Comparison of ENCODE assay signal across 15 cellular contexts in genomic region chr1:154270833-154271232, GRCh38. TPM values are rescaled to one million over a fixed set of nuclear protein-coding genes. Genes with fewer than 3 reads are reported as not detected.
DNase-seq lines count a peak whose midpoint lies in the region; ATAC-seq and TF ChIP-seq lines count a peak whose summit lies in the region.
"Had no signal": no experiment of that assay in that cellular context is flagged by ENCODE, and none has a peak within 500 bp of the region (broad histone marks: within the 10 kb centered on the region; RNA-seq: fewer than 3 reads in every experiment).

No MANE protein-coding gene starts in this region.

- ATAC-seq in T-cell (replicated peaks in 1 of 4) (no peak), GM19467 (IDR thresholded peaks at IDR 0.05; ENCODE audit: unreplicated experiment) (no peak)
- ATAC-seq in stimulated activated naive CD8-positive, alpha-beta T cell treated with anti-CD3 and anti-CD28 coated beads, Interleukin-15, amount 100 ng/mL, for 72 hours = peak; percentile 52
- ATAC-seq: left colon had no signal

- H3K36me3 ChIP-seq in endodermal cell (ENCODE audit: control insufficient read depth, insufficient read depth, low read length) (peaks cover 54% of the 10 kb centered on the region), SK-N-SH (replicated peaks in 1 of 2; ENCODE audit: control insufficient read depth in 1 of 2, insufficient read depth in 2 of 2, low read length in 1 of 2) (peaks cover 33 to 52% of the 10 kb centered on the region in 2 experiments)
- H3K36me3 ChIP-seq: ovary had no signal

- H3K27ac ChIP-seq in endodermal cell (ENCODE audit: low read depth, low read length) = no peak overlapping the region
- peak overlapping the region in 1 of 2 experiments; percentile 8; a peak in 1 of 4 replicates for H3K27ac ChIP-seq in SK-N-SH (ENCODE audit: low read depth in 2 of 2, low read length in 1 of 2)

- no peak for TF ChIP-seq RAD21 in SK-N-SH (IDR thresholded peaks at IDR 0.05; ENCODE audit: low read length)

- H3K9ac ChIP-seq in endodermal cell (ENCODE audit: extremely low read depth, low read length, poor library complexity, severe bottlenecking) = no peak overlapping the region
- H3K9ac ChIP-seq in SK-N-SH = no peak overlapping the region

- CTCF ChIA-PET in activated naive CD4-positive, alpha-beta T cell treated with anti-CD3 and anti-CD28 coated beads for 36 hours (lab: Charles Lee) = interaction anchor here (0.6 to 2.5 kb wide), 6 partner anchors 9 to 86 kb away, joined by 3 to 30 read pairs (median 6); no protein-coding TSS in a partner anchor
- CTCF ChIA-PET in T-cell (lab: Charles Lee) (interaction anchor here (0.6 to 1.6 kb wide), 4 partner anchors 50 to 278 kb away, joined by 3 to 19 read pairs (median 7); partner anchors contain the start of gene UBAP2L (in 1 of the 2)), SK-N-SH (lab: Yijun Ruan, JAX) (interaction anchor here (0.6 to 5.0 kb wide), 6 partner anchors 51 to 73 kb away, joined by 3 to 47 read pairs (median 8); partner anchors contain the start of gene ATP8B2)

- H3K4me1 ChIP-seq in endodermal cell (ENCODE audit: control insufficient read depth, insufficient read depth, low read length) = no peaks in the 10 kb centered on the region
- peaks cover 0 to 9% of the 10 kb centered on the region in 2 experiments; a peak in 1 of 4 replicates for H3K4me1 ChIP-seq in SK-N-SH (ENCODE audit: control insufficient read depth in 1 of 2, insufficient read depth in 2 of 2, low read depth in 1 of 2, low read length in 1 of 2)

- H3F3A ChIP-seq in SK-N-SH (replicated peaks; ENCODE audit: insufficient read depth) = peaks cover 19% of the 10 kb centered on the region

- peaks cover 40% of the 10 kb centered on the region for H3K36me3 Mint-ChIP-seq in activated naive CD4-positive, alpha-beta T cell treated with anti-CD3 and anti-CD28 coated beads for 36 hours (ENCODE audit: low read depth)
- H3K36me3 Mint-ChIP-seq in T-cell (peaks cover 31% of the 10 kb centered on the region), endodermal cell (ENCODE audit: low read depth) (peaks cover 49% of the 10 kb centered on the region)

- peaks cover 15% of the 10 kb centered on the region; the same call in 1 of the 2 replicates for H3K79me2 ChIP-seq in SK-N-SH (ENCODE audit: insufficient read depth)

- no peaks in the 10 kb centered on the region for H3K9me2 ChIP-seq in SK-N-SH

- H3K9me3 ChIP-seq in endodermal cell (ENCODE audit: control insufficient read depth, low read length) (no peaks in the 10 kb centered on the region), SK-N-SH (no peaks in the 10 kb centered on the region)
- H3K9me3 ChIP-seq: ovary had no signal

- H3K4me2 ChIP-seq in SK-N-SH = no peak overlapping the region

- no peaks in the 10 kb centered on the region for H3K27me3 Mint-ChIP-seq in activated naive CD4-positive, alpha-beta T cell treated with anti-CD3 and anti-CD28 coated beads for 36 hours (ENCODE audit: low read depth)
- H3K27me3 Mint-ChIP-seq in T-cell = no peaks in the 10 kb centered on the region
- no peaks in the 10 kb centered on the region for H3K27me3 Mint-ChIP-seq in endodermal cell (ENCODE audit: insufficient read depth)
- H3K27me3 Mint-ChIP-seq in stimulated activated naive CD8-positive, alpha-beta T cell treated with anti-CD3 and anti-CD28 coated beads, Interleukin-15, amount 100 ng/mL, for 72 hours = no peaks in the 10 kb centered on the region

- peaks cover 47% of the 10 kb centered on the region for H3K4me1 Mint-ChIP-seq in activated naive CD4-positive, alpha-beta T cell treated with anti-CD3 and anti-CD28 coated beads for 36 hours (ENCODE audit: low read depth)
- H3K4me1 Mint-ChIP-seq in T-cell = peaks cover 45 to 51% (median 49%) of the 10 kb centered on the region in 3 donors
- H3K4me1 Mint-ChIP-seq in endodermal cell = peaks cover 8% of the 10 kb centered on the region
- H3K4me1 Mint-ChIP-seq in stimulated activated naive CD8-positive, alpha-beta T cell treated with anti-CD3 and anti-CD28 coated beads, Interleukin-15, amount 100 ng/mL, for 72 hours = peaks cover 70% of the 10 kb centered on the region

- H3K27me3 ChIP-seq in endodermal cell (ENCODE audit: control insufficient read depth, insufficient read depth, low read length, poor library complexity, severe bottlenecking) (no peaks in the 10 kb centered on the region), SK-N-SH (ENCODE audit: insufficient read depth) (no peaks in the 10 kb centered on the region)
- H3K27me3 ChIP-seq: ovary had no signal

- POLR2A ChIA-PET in T-cell (lab: Charles Lee) = no interaction called here
- POLR2A ChIA-PET in SK-N-SH (lab: Yijun Ruan, JAX) = no interaction called here

- 96% methylated on average over 4 of the region's 5 CpGs; no CpG with 5 or more reads in 1 of the 2 experiments for WGBS in endodermal cell (ENCODE audit: insufficient coverage in 1 of 2, insufficient read length in 1 of 2), 2 experiments
- WGBS in SK-N-SH (ENCODE audit: low lambda C conversion rate) = 93% methylated on average over 5 of the region's 5 CpGs

- no peak overlapping the region for H3K4me3 ChIP-seq in endodermal cell (ENCODE audit: low read length)
- H3K4me3 ChIP-seq in SK-N-SH (ENCODE audit: low read depth in 2 of 2, low read length in 1 of 2) = no peak overlapping the region
- H3K4me3 ChIP-seq: ovary had no signal

- no peak overlapping the region for H3K4me3 Mint-ChIP-seq in activated naive CD4-positive, alpha-beta T cell treated with anti-CD3 and anti-CD28 coated beads for 36 hours
- H3K4me3 Mint-ChIP-seq in T-cell (peak overlapping the region; percentile 29 to 100 (median 42)), endodermal cell (no peak overlapping the region)
- H3K4me3 Mint-ChIP-seq in stimulated activated naive CD8-positive, alpha-beta T cell treated with anti-CD3 and anti-CD28 coated beads, Interleukin-15, amount 100 ng/mL, for 72 hours = peak overlapping the region; percentile 67 to 75

- no peak overlapping the region for H2AFZ ChIP-seq in SK-N-SH (ENCODE audit: low read depth)

- no peaks in the 10 kb centered on the region for H3K9me3 Mint-ChIP-seq in activated naive CD4-positive, alpha-beta T cell treated with anti-CD3 and anti-CD28 coated beads for 36 hours
- H3K9me3 Mint-ChIP-seq in T-cell (no peaks in the 10 kb centered on the region), endodermal cell (no peaks in the 10 kb centered on the region)
- H3K9me3 Mint-ChIP-seq in stimulated activated naive CD8-positive, alpha-beta T cell treated with anti-CD3 and anti-CD28 coated beads, Interleukin-15, amount 100 ng/mL, for 72 hours = no peaks in the 10 kb centered on the region

- H3K27ac Mint-ChIP-seq in activated naive CD4-positive, alpha-beta T cell treated with anti-CD3 and anti-CD28 coated beads for 36 hours = peak overlapping the region; percentile 80
- peak overlapping the region; percentile 77 to 81 for H3K27ac Mint-ChIP-seq in T-cell
- peak overlapping the region; percentile 74 for H3K27ac Mint-ChIP-seq in endodermal cell
- H3K27ac Mint-ChIP-seq in stimulated activated naive CD8-positive, alpha-beta T cell treated with anti-CD3 and anti-CD28 coated beads, Interleukin-15, amount 100 ng/mL, for 72 hours = peak overlapping the region; percentile 78 to 86

- H4K20me1 ChIP-seq in SK-N-SH (ENCODE audit: insufficient read depth) = no peaks in the 10 kb centered on the region

- no peak for TF ChIP-seq EP300 in SK-N-SH (IDR thresholded peaks at IDR 0.05; ENCODE audit: borderline replicate concordance in 1 of 2, low read depth in 1 of 2, low read length in 1 of 2)

- TF ChIP-seq CTCF in endodermal cell (conservative IDR thresholded peaks at IDR 0.05) (no peak), SK-N-SH (IDR thresholded peaks at IDR 0.05) (no peak)

- no peak for DNase-seq in activated naive CD4-positive, alpha-beta T cell treated with anti-CD3 and anti-CD28 coated beads for 36 hours
- DNase-seq in activated naive CD4-positive, alpha-beta T cell (lab: John Stamatoyannopoulos, UW) = no peak
- DNase-seq in T-cell (no peak), endodermal cell (no peak), NCI-H345 treated with DMSO at 0.1 percent for 48 hours (lab: John Stamatoyannopoulos, UW; ENCODE audit: unreplicated experiment) (no peak), SK-N-SH (no peak)
- peak; percentile 33 to 36 for DNase-seq in stimulated activated naive CD8-positive, alpha-beta T cell treated with anti-CD3 and anti-CD28 coated beads, Interleukin-15, amount 100 ng/mL, for 72 hours
- DNase-seq: activated CD8-positive, alpha-beta memory T cell treated with anti-CD3 and anti-CD28 coated beads, Interleukin-2, amount 50 U/mL, for 4 hours had no signal

- intact Hi-C loops in activated naive CD4-positive, alpha-beta T cell treated with anti-CD3 and anti-CD28 coated beads for 36 hours (cut with micrococcal nuclease) = loop anchor here (5.0 kb wide), 2 partner anchors 206 to 314 kb away; partner anchors contain the start of gene CRTC2

RNA-seq across cellular contexts. Expression of gene HAX1, which starts 1.6 kb away (rescaled TPM):
- 100 to 1,000 TPM; 204 to 219 TPM for total RNA-seq in activated naive CD4-positive, alpha-beta T cell treated with anti-CD3 and anti-CD28 coated beads for 36 hours
- total RNA-seq in T-cell (10 to 100 TPM; 69.4 to 97.7 (median 92.5) TPM), endodermal cell (10 to 100 TPM; 55.7 to 59.4 TPM)
- polyA plus RNA-seq in endodermal cell (2013, experiment 1 of 2) = 89.7 TPM
- polyA plus RNA-seq in endodermal cell (2013, experiment 2 of 2) = 79.8 TPM
- polyA plus RNA-seq in SK-N-SH (2012; rRNA removed) = 74.1 and 106 TPM in 2 replicates
- polyA plus RNA-seq in SK-N-SH (2012; cell fraction: cytosol; rRNA removed) = 69.9 and 85.7 TPM in 2 replicates
- polyA plus RNA-seq in SK-N-SH (2012; cell fraction: nucleus; rRNA removed) = 88.9 and 96.0 TPM in 2 replicates

RNA-seq across cellular contexts. Expression of gene AQP10, which starts 50.1 kb away (rescaled TPM):
- total RNA-seq in activated naive CD4-positive, alpha-beta T cell treated with anti-CD3 and anti-CD28 coated beads for 36 hours = not detected
- total RNA-seq in T-cell (not detected), endodermal cell (not detected)
- not detected for polyA plus RNA-seq in endodermal cell (2013, experiment 1 of 2)
- polyA plus RNA-seq in endodermal cell (2013, experiment 2 of 2) = 0.21 TPM
- 0.02 and 0.13 TPM in 2 replicates for polyA plus RNA-seq in SK-N-SH (2012; rRNA removed)
- 0.01 and 0.09 TPM in 2 replicates for polyA plus RNA-seq in SK-N-SH (2012; cell fraction: cytosol; rRNA removed)
- polyA plus RNA-seq in SK-N-SH (2012; cell fraction: nucleus; rRNA removed) = 0.04 and 0.09 TPM in 2 replicates
- total RNA-seq: endothelial cell of umbilical vein; left colon; T-helper 2 cell treated with Interferon-gamma antibody and Interleukin-4, amounts not matched to agents 100 ng/mL and 5 ng/mL, for 36 hours; urinary bladder had no signal
- polyA plus RNA-seq: AG04450, endothelial cell of umbilical vein had no signal

RNA-seq across cellular contexts. Expression of gene UBAP2L, which starts 50.1 kb away (rescaled TPM):
- total RNA-seq in activated naive CD4-positive, alpha-beta T cell treated with anti-CD3 and anti-CD28 coated beads for 36 hours = 100 to 1,000 TPM; 154 to 164 TPM
- 100 to 1,000 TPM; 175 to 240 (median 192) TPM for total RNA-seq in T-cell
- total RNA-seq in endodermal cell = 100 to 1,000 TPM; 198 to 224 TPM
- 144 TPM for polyA plus RNA-seq in endodermal cell (2013, experiment 1 of 2)
- 132 TPM for polyA plus RNA-seq in endodermal cell (2013, experiment 2 of 2)
- polyA plus RNA-seq in SK-N-SH (2012; rRNA removed) = 146 and 161 TPM in 2 replicates
- 111 and 115 TPM in 2 replicates for polyA plus RNA-seq in SK-N-SH (2012; cell fraction: cytosol; rRNA removed)
- 191 and 357 TPM in 2 replicates for polyA plus RNA-seq in SK-N-SH (2012; cell fraction: nucleus; rRNA removed)

RNA-seq across cellular contexts. Expression of gene ATP8B2, which starts 54.5 kb away (rescaled TPM):
- 10 to 100 TPM; 28.2 to 28.7 TPM for total RNA-seq in activated naive CD4-positive, alpha-beta T cell treated with anti-CD3 and anti-CD28 coated beads for 36 hours
- total RNA-seq in T-cell (100 to 1,000 TPM; 142 to 172 (median 149) TPM), endodermal cell (10 to 100 TPM; 34.1 to 41.5 TPM)
- 30.0 TPM for polyA plus RNA-seq in endodermal cell (2013, experiment 1 of 2)
- 27.3 TPM for polyA plus RNA-seq in endodermal cell (2013, experiment 2 of 2)
- polyA plus RNA-seq in SK-N-SH (2012; rRNA removed) = 42.7 and 50.7 TPM in 2 replicates
- 29.9 and 42.8 TPM in 2 replicates for polyA plus RNA-seq in SK-N-SH (2012; cell fraction: cytosol; rRNA removed)
- 71.3 and 72.5 TPM in 2 replicates for polyA plus RNA-seq in SK-N-SH (2012; cell fraction: nucleus; rRNA removed)

Comparison
In these comparisons a context has a peak if more than half of its experiments do, and no peak if none do; other contexts are left out.
1. DNase-seq: peak in stimulated activated naive CD8-positive, alpha-beta T cell treated with anti-CD3 and anti-CD28 coated beads, Interleukin-15, amount 100 ng/mL, for 72 hours (2 of 2); none in activated naive CD4-positive, alpha-beta T cell treated with anti-CD3 and anti-CD28 coated beads for 36 hours (single experiment), activated naive CD4-positive, alpha-beta T cell (0 of 4), T-cell (0 of 34), endodermal cell (single experiment), NCI-H345 treated with DMSO at 0.1 percent for 48 hours (single experiment) and SK-N-SH (single experiment).
2. H3K4me3 Mint-ChIP-seq: peak in T-cell (3 of 3) and stimulated activated naive CD8-positive, alpha-beta T cell treated with anti-CD3 and anti-CD28 coated beads, Interleukin-15, amount 100 ng/mL, for 72 hours (2 of 2); none in activated naive CD4-positive, alpha-beta T cell treated with anti-CD3 and anti-CD28 coated beads for 36 hours (single experiment) and endodermal cell (single experiment).
3. Peak in every context shown above with its lines, with median percentiles within 50 percentile points of each other: H3K27ac Mint-ChIP-seq.